20 cellular contexts compared by ENCODE assay signal in the genomic region with DNA sequence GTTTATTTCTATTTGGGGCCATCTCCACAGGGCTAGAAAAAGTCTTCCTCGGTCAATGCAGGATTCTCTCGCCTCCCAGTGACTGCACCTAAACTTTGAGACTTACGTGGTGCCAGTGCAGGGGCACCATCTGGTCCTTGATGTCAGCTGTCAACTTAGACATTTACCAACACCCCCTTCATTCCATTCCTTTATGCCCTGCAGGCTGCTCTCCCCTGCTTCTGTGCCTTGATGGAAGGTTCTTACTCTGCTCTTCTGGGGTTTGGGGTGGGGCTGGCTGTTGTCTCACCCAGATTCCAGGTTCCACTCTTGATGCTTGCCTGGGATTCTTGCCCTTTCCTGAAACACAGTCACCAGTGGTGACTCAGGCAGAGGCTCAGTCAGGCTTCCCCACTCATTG.
DNase-seq lines count a peak whose midpoint lies in the region; TF ChIP-seq lines count a peak whose summit lies in the region.
"Had no signal": no experiment of that assay in that cellular context is flagged by ENCODE, and none has a peak within 500 bp of the region (broad histone marks: within the 10 kb centered on the region; RNA-seq: fewer than 3 reads in every experiment).

No MANE protein-coding gene starts in this region.

- H3K79me2 ChIP-seq in neural progenitor cell (ENCODE audit: low read depth): no peaks in the 10 kb centered on the region

- WGBS in endodermal cell (ENCODE audit: insufficient coverage in 1 of 2, insufficient read length in 1 of 2), 2 experiments: 66 to 77% methylated on average over 3 of the region's 3 CpGs

- H3K27me3 Mint-ChIP-seq in endodermal cell (ENCODE audit: insufficient read depth): peaks cover 18% of the 10 kb centered on the region
- H3K27me3 Mint-ChIP-seq in neural progenitor cell (ENCODE audit: insufficient read depth, low read depth): peaks cover 7% of the 10 kb centered on the region
- peaks cover 7% of the 10 kb centered on the region for H3K27me3 Mint-ChIP-seq in activated CD4-positive, alpha-beta T cell treated with anti-CD3 and anti-CD28 coated beads, Interleukin-2, amount 10 ng/mL, durations not matched to agents 24 days and 14 days

- H3K9me3 Mint-ChIP-seq in endodermal cell (peaks cover 6% of the 10 kb centered on the region), neural progenitor cell (peaks cover 1% of the 10 kb centered on the region)
- H3K9me3 Mint-ChIP-seq in activated CD4-positive, alpha-beta T cell treated with anti-CD3 and anti-CD28 coated beads, Interleukin-2, amount 10 ng/mL, durations not matched to agents 24 days and 14 days: peaks cover 4% of the 10 kb centered on the region

- H3K4me1 Mint-ChIP-seq in endodermal cell (peaks cover 21% of the 10 kb centered on the region), neural progenitor cell (peaks cover 38% of the 10 kb centered on the region)
- H3K4me1 Mint-ChIP-seq in activated CD4-positive, alpha-beta T cell treated with anti-CD3 and anti-CD28 coated beads, Interleukin-2, amount 10 ng/mL, durations not matched to agents 24 days and 14 days: no peaks in the 10 kb centered on the region
- H3K4me1 Mint-ChIP-seq: CD4-positive, CD25-positive, alpha-beta regulatory T cell had no signal

- H3K27ac Mint-ChIP-seq in endodermal cell (no peak overlapping the region), neural progenitor cell (peak overlapping the region; percentile 68)
- no peak overlapping the region for H3K27ac Mint-ChIP-seq in activated CD4-positive, alpha-beta T cell treated with anti-CD3 and anti-CD28 coated beads, Interleukin-2, amount 10 ng/mL, durations not matched to agents 24 days and 14 days
- H3K27ac Mint-ChIP-seq: CD4-positive, CD25-positive, alpha-beta regulatory T cell had no signal

- no peak overlapping the region for H3K4me2 ChIP-seq in neural progenitor cell

- no peaks in the 10 kb centered on the region for H3F3A ChIP-seq in neural progenitor cell (ENCODE audit: low read depth)

- H3K36me3 ChIP-seq in endodermal cell (ENCODE audit: control insufficient read depth, insufficient read depth, low read length): no peaks in the 10 kb centered on the region
- no peaks in the 10 kb centered on the region for H3K36me3 ChIP-seq in neural progenitor cell

- no peak overlapping the region for H3K9ac ChIP-seq in endodermal cell (ENCODE audit: extremely low read depth, low read length, poor library complexity, severe bottlenecking)
- H3K9ac ChIP-seq in neural progenitor cell: no peak overlapping the region

- H3K4me3 ChIP-seq in endodermal cell (ENCODE audit: low read length) (no peak overlapping the region), neural progenitor cell (no peak overlapping the region)

- H3K27ac ChIP-seq in endodermal cell (ENCODE audit: low read depth, low read length) (peak overlapping the region; percentile 12), neural progenitor cell (no peak overlapping the region)

- no peaks in the 10 kb centered on the region for H3K9me3 ChIP-seq in endodermal cell (ENCODE audit: control insufficient read depth, low read length)
- H3K9me3 ChIP-seq in neural progenitor cell (ENCODE audit: low read depth): no peaks in the 10 kb centered on the region

- H3K27me3 ChIP-seq in endodermal cell (ENCODE audit: control insufficient read depth, insufficient read depth, low read length, poor library complexity, severe bottlenecking) (no peaks in the 10 kb centered on the region), neural progenitor cell (no peaks in the 10 kb centered on the region)

- no peaks in the 10 kb centered on the region for H4K20me1 ChIP-seq in neural progenitor cell (ENCODE audit: low read depth)

- H3K4me1 ChIP-seq in endodermal cell (ENCODE audit: control insufficient read depth, insufficient read depth, low read length) (no peaks in the 10 kb centered on the region), neural progenitor cell (peaks cover 18% of the 10 kb centered on the region)

- peak; percentile 18 for DNase-seq in LHCN-M2 (ENCODE audit: low read depth)
- DNase-seq in NCI-H524 treated with DMSO at 0.1 percent for 48 hours (lab: John Stamatoyannopoulos, UW): peak; percentile 32
- DNase-seq in endodermal cell: no peak
- DNase-seq in neural progenitor cell (ENCODE audit: low spot score): no peak
- DNase-seq in NCI-H774 (lab: John Stamatoyannopoulos, UW): no peak
- no peak for DNase-seq in amniotic stem cell (lab: John Stamatoyannopoulos, UW)
- no peak for DNase-seq in NCI-H2196 treated with DMSO at 0.1 percent for 48 hours (lab: John Stamatoyannopoulos, UW; ENCODE audit: unreplicated experiment)
- DNase-seq in activated CD4-positive, alpha-beta T cell treated with anti-CD3 and anti-CD28 coated beads, Interleukin-2, amount 10 ng/mL, durations not matched to agents 24 days and 14 days: no peak
- DNase-seq: CD4-positive, CD25-positive, alpha-beta regulatory T cell; DMS79 treated with DMSO at 0.1 percent for 48 hours; H7; KG1; MV-4-11; NCI-H1105 treated with DMSO at 0.1 percent for 48 hours; NCI-H2081 treated with DMSO at 0.1 percent for 48 hours; NCI-H2227 treated with DMSO at 0.1 percent for 48 hours; NCI-H510A; NCI-H82; OCI-M1; Right ventricle myocardium superior had no signal

- H3K36me3 Mint-ChIP-seq in endodermal cell (ENCODE audit: low read depth) (no peaks in the 10 kb centered on the region), neural progenitor cell (no peaks in the 10 kb centered on the region)
- no peaks in the 10 kb centered on the region for H3K36me3 Mint-ChIP-seq in activated CD4-positive, alpha-beta T cell treated with anti-CD3 and anti-CD28 coated beads, Interleukin-2, amount 10 ng/mL, durations not matched to agents 24 days and 14 days (ENCODE audit: low read depth)
- H3K36me3 Mint-ChIP-seq: CD4-positive, CD25-positive, alpha-beta regulatory T cell had no signal

- intact Hi-C loops in activated CD4-positive, alpha-beta T cell treated with anti-CD3 and anti-CD28 coated beads, Interleukin-2, amount 10 ng/mL, durations not matched to agents 24 days and 14 days (cut with micrococcal nuclease): no loop called here

- H3K4me3 Mint-ChIP-seq in endodermal cell: no peak overlapping the region
- no peak overlapping the region for H3K4me3 Mint-ChIP-seq in neural progenitor cell
- H3K4me3 Mint-ChIP-seq in activated CD4-positive, alpha-beta T cell treated with anti-CD3 and anti-CD28 coated beads, Interleukin-2, amount 10 ng/mL, durations not matched to agents 24 days and 14 days: no peak overlapping the region
- H3K4me3 Mint-ChIP-seq: CD4-positive, CD25-positive, alpha-beta regulatory T cell had no signal

- no peak for TF ChIP-seq CTCF in endodermal cell (conservative IDR thresholded peaks at IDR 0.05)
- TF ChIP-seq CTCF in neural progenitor cell (IDR thresholded peaks at IDR 0.05): no peak

- H2AFZ ChIP-seq in neural progenitor cell (replicated peaks): no peak overlapping the region

Comparison
In these comparisons a context has a peak if more than half of its experiments do, and no peak if none do; other contexts are left out.
1. DNase-seq: peak in LHCN-M2 (single experiment) and NCI-H524 treated with DMSO at 0.1 percent for 48 hours (single experiment); none in endodermal cell (single experiment), neural progenitor cell (single experiment), NCI-H774 (single experiment), amniotic stem cell (single experiment), NCI-H2196 treated with DMSO at 0.1 percent for 48 hours (single experiment) and activated CD4-positive, alpha-beta T cell treated with anti-CD3 and anti-CD28 coated beads, Interleukin-2, amount 10 ng/mL, durations not matched to agents 24 days and 14 days (single experiment).